Comparison of ENCODE assay signal across 10 cellular contexts in the genomic region with DNA sequence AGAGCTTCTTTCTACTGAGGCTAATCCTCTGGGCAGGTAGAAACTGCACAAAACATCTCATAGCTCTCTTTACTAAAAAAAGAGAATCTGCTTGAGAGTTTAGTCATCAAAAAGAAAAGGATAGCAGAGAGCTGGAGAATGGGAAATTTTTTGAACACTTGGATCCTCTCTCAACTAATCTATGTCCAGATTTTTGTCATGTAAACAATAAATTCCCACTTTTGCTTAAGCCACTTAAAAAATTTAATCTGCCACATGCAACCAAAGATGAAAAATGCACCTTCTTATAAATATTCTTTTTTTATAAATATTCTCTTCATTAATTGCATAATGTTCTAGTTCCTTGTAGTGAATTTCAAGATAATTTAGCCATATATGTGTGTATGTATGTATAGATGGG. TPM values are rescaled to one million over a fixed set of nuclear protein-coding genes. Genes with fewer than 3 reads are reported as not detected.
"Had no signal": no experiment of that assay in that cellular context is flagged by ENCODE, and none has a peak within 500 bp of the region (broad histone marks: within the 10 kb centered on the region; RNA-seq: fewer than 3 reads in every experiment).

No MANE protein-coding gene starts in this region.

- H3K27ac ChIP-seq: KMS-11 had no signal

- DNase-seq: H9, HCEC 1CT, Karpas-422, KBM-7 had no signal

- H3K4me3 ChIP-seq: GM23338 had no signal

- H2AFZ ChIP-seq: GM23338 had no signal

- FAIRE-seq: H1, H54, HTR-8/SVneo had no signal

- H3K4me2 ChIP-seq: GM23338, KMS-11 had no signal

- ATAC-seq: GM23338 had no signal

- H3K9ac ChIP-seq: KMS-11 had no signal

RNA-seq across cellular contexts. Expression of a gene that starts 10.5 kb away (rescaled TPM):
- total RNA-seq: GM23338, H1, H9, HT-29 had no signal
- polyA plus RNA-seq: GM23338, H1 had no signal

RNA-seq across cellular contexts. Expression of a gene that starts 22.0 kb away (rescaled TPM):
- total RNA-seq: GM23338, H1, H9, HT-29 had no signal
- polyA plus RNA-seq: GM23338, H1 had no signal

RNA-seq across cellular contexts. Expression of a gene that starts 29.6 kb away (rescaled TPM):
- total RNA-seq: GM23338, H1, H9, HT-29 had no signal
- polyA plus RNA-seq: GM23338, H1 had no signal

RNA-seq across cellular contexts. Expression of a gene that starts 34.1 kb away (rescaled TPM):
- total RNA-seq: GM23338, H1, H9, HT-29 had no signal
- polyA plus RNA-seq: H1 had no signal

RNA-seq across cellular contexts. Expression of a gene that starts 37.9 kb away (rescaled TPM):
- total RNA-seq: GM23338, H1, H9, HT-29 had no signal
- polyA plus RNA-seq: GM23338, H1 had no signal
